In genomic region chr9:38347946-38348345, GRCh38 we compare ENCODE assay signal across 19 cellular contexts. TPM values are rescaled to one million over a fixed set of nuclear protein-coding genes. Genes with fewer than 3 reads are reported as not detected.
A peak's percentile ranks its signal among the peaks of the same experiment; 100 is the strongest.
DNase-seq lines count a peak whose midpoint lies in the region; ATAC-seq, FAIRE-seq and TF ChIP-seq lines count a peak whose summit lies in the region.
"Had no signal": no experiment of that assay in that cellular context is flagged by ENCODE, and none has a peak within 500 bp of the region (broad histone marks: within the 10 kb centered on the region; RNA-seq: fewer than 3 reads in every experiment).

No MANE protein-coding gene starts in this region.

- no peak overlapping the region for H3K9ac ChIP-seq in HepG2 (ENCODE audit: insufficient read depth, low read depth, low read length)

- CTCF ChIA-PET in HepG2 (lab: Yijun Ruan, JAX; ENCODE audit: low intra/inter-chr PET ratio, low total read pairs), result no interaction called here

- no peaks in the 10 kb centered on the region for H3K9me3 Mint-ChIP-seq in endothelial cell (ENCODE audit: unreplicated experiment)
- H3K9me3 Mint-ChIP-seq: CD4-positive, alpha-beta T cell; GM23338 had no signal

- H3K27ac ChIP-seq in RWPE2 (ENCODE audit: poor library complexity, severe bottlenecking) (no peak overlapping the region), HepG2 (ENCODE audit: extremely low read length, insufficient read depth, low read length) (no peak overlapping the region), spleen (no peak overlapping the region)
- H3K27ac ChIP-seq: A549 had no signal

- POLR2A ChIA-PET in HepG2 (lab: Yijun Ruan, JAX), result no interaction called here

- H3K36me3 ChIP-seq in RWPE2 (ENCODE audit: low read depth), result no peaks in the 10 kb centered on the region
- H3K36me3 ChIP-seq in HepG2 (replicated peaks in 1 of 2; ENCODE audit: control insufficient read depth in 1 of 2, insufficient read depth in 2 of 2, low read length in 2 of 2), result no peaks in the 10 kb centered on the region
- no peaks in the 10 kb centered on the region for H3K36me3 ChIP-seq in spleen

- no peak for TF ChIP-seq RAD21 in HepG2 (CRISPR knock-in tag; IDR thresholded peaks at IDR 0.05)

- H3K4me2 ChIP-seq in HepG2 (ENCODE audit: low read depth, low read length), result no peak overlapping the region
- H3K4me2 ChIP-seq: A549 had no signal

- no peaks in the 10 kb centered on the region for H3K27me3 ChIP-seq in RWPE2 (ENCODE audit: insufficient read depth, poor library complexity, severe bottlenecking)
- H3K27me3 ChIP-seq in HepG2 (ENCODE audit: control insufficient read depth in 1 of 2, insufficient read depth in 2 of 2, low read length in 2 of 2), result peaks cover 3 to 22% of the 10 kb centered on the region in 2 experiments; a peak in 3 of 5 replicates
- no peaks in the 10 kb centered on the region for H3K27me3 ChIP-seq in spleen (replicated peaks in 1 of 7)

- no peaks in the 10 kb centered on the region for H3K79me2 ChIP-seq in HepG2 (ENCODE audit: insufficient read depth, low read length)

- H4K20me1 ChIP-seq in HepG2 (ENCODE audit: insufficient read depth, low read length), result no peaks in the 10 kb centered on the region

- no peak for TF ChIP-seq POLR2A in HepG2 (IDR thresholded peaks at IDR 0.05; ENCODE audit: insufficient read depth in 1 of 2, low read depth in 2 of 2, low read length in 2 of 2)
- no peak for TF ChIP-seq POLR2A in spleen (IDR thresholded peaks at IDR 0.05)

- H3K4me1 ChIP-seq in RWPE2 (ENCODE audit: insufficient read depth, poor library complexity, severe bottlenecking), result no peaks in the 10 kb centered on the region
- peaks cover 12% of the 10 kb centered on the region; the same call in 1 of the 2 replicates for H3K4me1 ChIP-seq in HepG2 (ENCODE audit: insufficient read depth, low read length)
- no peaks in the 10 kb centered on the region for H3K4me1 ChIP-seq in spleen
- H3K4me1 ChIP-seq: A549 had no signal

- peaks cover 24% of the 10 kb centered on the region for H3K4me1 Mint-ChIP-seq in endothelial cell (ENCODE audit: unreplicated experiment)

- no peak overlapping the region for H3K4me3 Mint-ChIP-seq in endothelial cell (ENCODE audit: unreplicated experiment)
- H3K4me3 Mint-ChIP-seq: CD4-positive, alpha-beta T cell; GM23338 had no signal

- H3K27ac Mint-ChIP-seq in endothelial cell (ENCODE audit: unreplicated experiment), result no peak overlapping the region
- H3K27ac Mint-ChIP-seq: CD4-positive, alpha-beta T cell; GM23338 had no signal

- H3K4me3 ChIP-seq in RWPE2 (ENCODE audit: severe bottlenecking), result no peak overlapping the region
- H3K4me3 ChIP-seq in HepG2 (replicated peaks in 1 of 3; ENCODE audit: insufficient read depth in 1 of 3, low read depth in 2 of 3, low read length in 3 of 3), result no peak overlapping the region
- no peak overlapping the region for H3K4me3 ChIP-seq in spleen
- H3K4me3 ChIP-seq: A549, GM23338 had no signal

- intact Hi-C loops in HepG2 (cut with micrococcal nuclease; ENCODE audit: unreplicated experiment), result no loop called here
- intact Hi-C loops in spleen (cut with DNase I; ENCODE audit: low total_unique reads), result no loop called here

- WGBS in HepG2 (ENCODE audit: low lambda C conversion rate), result 25% methylated on average over 2 of the region's 3 CpGs
- WGBS in spleen, 5 donors, result 65 to 94% (median 76%) methylated on average over 3 of the region's 3 CpGs

- H3K27me3 Mint-ChIP-seq in endothelial cell (ENCODE audit: unreplicated experiment), result peaks cover 8% of the 10 kb centered on the region

- ATAC-seq in RWPE2 (ENCODE audit: low read depth) (no peak; the same call in 2 of the 3 replicates), HepG2 (no peak)

- TF ChIP-seq CTCF in GM10266 (IDR thresholded peaks at IDR 0.05; ENCODE audit: control insufficient read depth, insufficient read depth, low read depth, missing control alignments) (peak; percentile 2), RWPE2 (IDR thresholded peaks at IDR 0.05; ENCODE audit: poor library complexity, severe bottlenecking) (peak; percentile 11), HepG2 (CRISPR knock-in tag; IDR thresholded peaks at IDR 0.05) (peak; percentile 27), spleen (IDR thresholded peaks at IDR 0.05 in 8 of 11, conservative IDR thresholded peaks at IDR 0.05 in 3 of 11) (no peak), endothelial cell (IDR thresholded peaks at IDR 0.05; ENCODE audit: unreplicated experiment) (no peak)

- no peak overlapping the region for H2AFZ ChIP-seq in HepG2 (ENCODE audit: low read length)

- DNase-seq in GM10266 (ENCODE audit: extremely low spot score) (no peak), RWPE2 (ENCODE audit: low spot score) (no peak), HepG2 (ENCODE audit: low spot score) (no peak), spleen (peak; percentile 25), activated gamma-delta T cell treated with Interleukin-2 at 50 U/mL for 16 hours (no peak), amygdala (lab: John Stamatoyannopoulos, UW) (no peak), endothelial cell (ENCODE audit: low spot score) (no peak)
- DNase-seq: CD4-positive, alpha-beta T cell; DMS153; GDM1; MM.1S; NCI-H1092 treated with DMSO at 0.1 percent for 48 hours; NCI-H2081; NCI-H2227 treated with DMSO at 0.1 percent for 48 hours; NCI-H510A treated with DMSO at 0.1 percent for 48 hours; NCI-H774; OCI-M1 had no signal

- no peaks in the 10 kb centered on the region for H3K9me3 ChIP-seq in RWPE2 (ENCODE audit: severe bottlenecking)
- no peaks in the 10 kb centered on the region for H3K9me3 ChIP-seq in HepG2 (ENCODE audit: low read length)
- no peaks in the 10 kb centered on the region for H3K9me3 ChIP-seq in spleen
- H3K9me3 ChIP-seq: A549 had no signal

- in situ Hi-C loops in HepG2 (cut with HindIII; ENCODE audit: extremely low pct_ligation_motif_present, low pct_unique_long_range_greater_than_20kb), result no loop called here

- TF ChIP-seq EP300 in HepG2 (IDR thresholded peaks at IDR 0.05; ENCODE audit: low read depth in 2 of 2, low read length in 2 of 2) (no peak), HepG2 (CRISPR knock-in tag; IDR thresholded peaks at IDR 0.05; ENCODE audit: borderline replicate concordance) (no peak)

- BruUV-seq in HepG2 (replicated peaks; lab: Mats Ljungman, UMichigan), result no TSS peak

- no peak for FAIRE-seq in HepG2 (lab: Jason Lieb, UNC)
- FAIRE-seq: A549 had no signal

- no peaks in the 10 kb centered on the region for H3K36me3 Mint-ChIP-seq in endothelial cell (ENCODE audit: low read depth, unreplicated experiment)

TF ChIP-seq in HepG2, 621 proteins besides CTCF, POLR2A, EP300 and RAD21:
- TF ChIP-seq SETDB1 (CRISPR knock-in tag; IDR thresholded peaks at IDR 0.05; ENCODE audit: borderline replicate concordance) (no peak), STAG1 (CRISPR knock-in tag; IDR thresholded peaks at IDR 0.05) (peak; percentile 22)

RNA-seq across cellular contexts. Expression of gene ALDH1B1, which starts 44.6 kb away (rescaled TPM):
- total RNA-seq in HepG2 (2016; rRNA removed; fragmentation: Illumina TruSeq; extraction: Trizol) (125 and 159 TPM in 2 replicates), spleen (10 to 100 TPM in 2 of 7 donors, 1 to 10 TPM in 5; 6.1 to 14.7 (median 8.7) TPM), endothelial cell (ENCODE audit: unreplicated experiment) (18.7 TPM)
- 11.5 TPM in 2 replicates for total RNA-seq in HepG2 (2016; cell fraction: cytosol; rRNA removed; fragmentation: Illumina TruSeq; extraction: Trizol; ENCODE audit: low read depth)
- 126 and 146 TPM in 2 replicates for total RNA-seq in HepG2 (2016; cell fraction: insoluble cytoplasmic fraction; rRNA removed; fragmentation: Illumina TruSeq; extraction: Trizol)
- total RNA-seq in HepG2 (2016; cell fraction: membrane; rRNA removed; fragmentation: Illumina TruSeq; extraction: Trizol), result 48.8 and 50.7 TPM in 2 replicates
- total RNA-seq in HepG2 (2016; cell fraction: nucleus; rRNA removed; fragmentation: Illumina TruSeq; extraction: Trizol), result 50.9 and 56.2 TPM in 2 replicates
- polyA plus RNA-seq in HepG2 (2011; rRNA removed) (45.1 and 49.5 TPM in 2 replicates), spleen (10 to 100 TPM in 1 of 3 donors, 1 to 10 TPM in 2; 4.0 to 10.8 (median 6.4) TPM)
- polyA plus RNA-seq in HepG2 (2011; cell fraction: cytosol; rRNA removed), result 39.2 and 42.4 TPM in 2 replicates
- polyA plus RNA-seq in HepG2 (2011; cell fraction: nucleus; rRNA removed), result 15.7 and 19.6 TPM in 2 replicates
- 51.6 and 52.8 TPM in 2 replicates for polyA plus RNA-seq in HepG2 (2012)
- polyA plus RNA-seq in HepG2 (2016; cell fraction: cytosol; fragmentation: Illumina TruSeq; extraction: Trizol; ENCODE audit: low read depth), result 7.5 and 7.7 TPM in 2 replicates
- polyA plus RNA-seq in HepG2 (2016; cell fraction: insoluble cytoplasmic fraction; fragmentation: Illumina TruSeq; extraction: Trizol; ENCODE audit: low read depth), result 131 and 144 TPM in 2 replicates
- polyA plus RNA-seq in HepG2 (2016; cell fraction: membrane; fragmentation: Illumina TruSeq; extraction: Trizol; ENCODE audit: low read depth), result 23.3 and 23.6 TPM in 2 replicates
- 57.5 and 58.3 TPM in 2 replicates for polyA plus RNA-seq in HepG2 (2016; cell fraction: nucleus; fragmentation: Illumina TruSeq; extraction: Trizol; ENCODE audit: insufficient read depth, low read depth)
- 58.5 and 119 TPM in 2 replicates for polyA minus RNA-seq in HepG2 (2011; rRNA and poly(A)+ RNA removed; ENCODE audit: low replicate concordance)
- 51.9 and 56.8 TPM in 2 replicates for polyA minus RNA-seq in HepG2 (2011; cell fraction: cytosol; rRNA and poly(A)+ RNA removed)
- 20.2 and 23.6 TPM in 2 replicates for polyA minus RNA-seq in HepG2 (2011; cell fraction: nucleus; rRNA and poly(A)+ RNA removed)

Comparison
In these comparisons a context has a peak if more than half of its experiments do, and no peak if none do; other contexts are left out.
1. CTCF ChIP-seq: peak in GM10266 (single experiment), RWPE2 (single experiment) and HepG2 (single experiment); none in spleen (0 of 11) and endothelial cell (single experiment).